1 cellular context compared by ENCODE assay signal in the genomic region with DNA sequence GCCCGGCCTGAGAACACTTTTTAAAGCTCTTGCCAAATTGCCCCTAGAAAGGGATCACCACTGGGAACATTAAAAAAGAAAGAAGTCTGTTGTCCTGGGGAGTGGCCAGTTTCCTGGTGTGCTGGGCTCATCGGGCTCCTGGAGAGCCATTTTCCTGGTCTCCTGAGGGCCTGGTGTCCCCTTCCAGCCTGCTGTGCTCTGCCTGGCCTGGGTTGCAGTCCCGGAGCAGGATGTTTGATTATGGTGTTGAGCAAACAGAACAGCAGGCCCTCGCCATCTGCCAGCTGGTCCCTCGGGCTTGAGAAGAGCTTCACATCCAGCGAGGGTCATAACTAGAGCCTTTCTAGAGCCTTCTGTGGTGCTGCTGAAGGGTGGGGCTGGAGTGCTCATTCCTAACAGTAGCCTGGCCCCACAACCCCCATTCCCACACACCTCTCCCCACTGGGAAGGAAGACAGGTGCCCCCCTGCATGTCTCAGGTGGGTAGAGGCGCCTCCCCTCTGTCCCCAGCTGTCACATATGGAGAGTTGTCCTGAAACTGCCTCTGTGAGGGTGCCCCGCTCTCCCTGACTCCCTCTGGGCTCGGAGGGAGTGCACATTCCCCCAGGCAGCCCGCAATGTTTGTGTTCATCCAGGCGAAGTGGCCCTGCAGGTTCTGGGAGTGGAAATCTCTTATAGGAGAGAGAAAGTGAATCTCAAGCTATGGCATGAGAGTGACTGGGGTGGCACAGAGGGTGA.
TF ChIP-seq lines count a peak whose summit lies in the region.

No MANE protein-coding gene starts in this region.

TF ChIP-seq in IMR-90, 13 proteins besides CTCF, POLR2A, EP300 and RAD21 (continued from another document):
- no peak for TF ChIP-seq MAFK (IDR thresholded peaks at IDR 0.05; ENCODE audit: low read depth, low read length)
